Comparison of ENCODE assay signal across 1 cellular context in the genomic region with DNA sequence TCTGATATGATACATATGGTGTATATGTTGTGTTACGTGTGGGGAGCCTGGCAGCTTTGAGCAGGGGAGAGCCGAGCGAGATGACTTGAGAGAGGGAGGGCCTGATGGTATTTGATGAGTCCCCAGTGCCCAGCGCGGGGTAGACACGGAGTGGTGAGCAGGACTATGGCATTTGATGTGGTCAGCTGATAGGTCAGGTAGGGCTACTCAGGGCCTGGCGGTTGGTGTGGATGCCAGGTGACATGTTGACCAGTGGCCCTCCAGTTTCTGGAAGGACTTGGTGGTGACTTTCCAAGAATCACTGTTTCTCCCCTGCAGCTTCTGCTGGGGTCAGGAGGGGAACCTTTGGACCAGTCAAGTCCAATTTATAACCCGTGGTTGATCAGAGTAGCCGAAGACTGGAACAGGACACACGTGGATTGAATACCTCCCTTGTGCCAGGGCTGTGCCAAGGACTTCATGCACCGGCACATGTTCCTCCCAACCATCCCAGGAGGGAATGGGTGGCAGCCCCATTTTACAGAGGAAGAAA.
TF ChIP-seq lines count a peak whose summit lies in the region.

No MANE protein-coding gene starts in this region.

TF ChIP-seq in H1, 55 proteins besides CTCF, POLR2A, EP300 and RAD21:
- TF ChIP-seq SIX5 (IDR thresholded peaks at IDR 0.05; ENCODE audit: low read depth, low read length) (no peak), NRF1 (IDR thresholded peaks at IDR 0.05; ENCODE audit: low read depth, low read length) (no peak), TAF1 (IDR thresholded peaks at IDR 0.05; ENCODE audit: low read depth, low read length) (no peak), CBX5 (IDR thresholded peaks at IDR 0.05; ENCODE audit: low read depth, low read length) (no peak), POU5F1 (IDR thresholded peaks at IDR 0.05; ENCODE audit: low read depth, low read length) (no peak), RFX5 (IDR thresholded peaks at IDR 0.05; ENCODE audit: borderline replicate concordance, low read depth, low read length) (no peak), BACH1 (IDR thresholded peaks at IDR 0.05; ENCODE audit: low read length) (no peak), NANOG (IDR thresholded peaks at IDR 0.05; ENCODE audit: insufficient read depth, low read depth, low read length, poor library complexity, severe bottlenecking) (no peak), GABPA (IDR thresholded peaks at IDR 0.05; ENCODE audit: borderline replicate concordance, insufficient read depth, low read length) (no peak), CTBP2 (IDR thresholded peaks at IDR 0.05; ENCODE audit: borderline replicate concordance, insufficient read depth, insufficient read length, low read length) (no peak)
